14 cellular contexts compared by ENCODE assay signal in genomic region chr19:6580313-6580712, GRCh38. TPM values are rescaled to one million over a fixed set of nuclear protein-coding genes. Genes with fewer than 3 reads are reported as not detected.
DNase-seq lines count a peak whose midpoint lies in the region; ATAC-seq, FAIRE-seq and TF ChIP-seq lines count a peak whose summit lies in the region.
"Had no signal": no experiment of that assay in that cellular context is flagged by ENCODE, and none has a peak within 500 bp of the region (broad histone marks: within the 10 kb centered on the region; RNA-seq: fewer than 3 reads in every experiment).

No MANE protein-coding gene starts in this region.

- no peak for TF ChIP-seq CTCF in K562 (IDR thresholded peaks at IDR 0.05 in 2 of 3, conservative IDR thresholded peaks at IDR 0.05 in 1 of 3; ENCODE audit: insufficient read depth in 2 of 3, low read depth in 1 of 3, low read length in 3 of 3)

- POLR2A ChIA-PET in K562 (lab: Yijun Ruan, JAX): interaction anchor here (0.6 kb wide), 1 partner anchor 42 kb away, joined by 3 read pairs; no protein-coding TSS in a partner anchor

- H3K9me2 ChIP-seq in GM23248 (ENCODE audit: insufficient read depth): no peaks in the 10 kb centered on the region

- no TSS peak for BruUV-seq in K562 (replicated peaks; lab: Mats Ljungman, UMichigan)

- H3K4me3 ChIP-seq in GM23248 (no peak overlapping the region), K562 (no peak overlapping the region)

- DNase-seq in GM23248: peak; percentile 91
- peak; percentile 80 for DNase-seq in NCI-H226
- DNase-seq in K562 (ENCODE audit: extremely low read depth in 1 of 4, low spot score in 3 of 4): peak in 1 of 4 experiments; percentile 68
- DNase-seq in stimulated activated naive B cell treated with anti-CD40 and anti-IgM and Interleukin-4, amounts not matched to agents 10 μg/mL and 1 μg/mL and 100 μg/mL, for 72 hours: no peak
- no peak for DNase-seq in stimulated activated effector memory CD8-positive, alpha-beta T cell treated with anti-CD3 and anti-CD28 coated beads, Interleukin-12 subunit alpha, Interleukin-12 subunit beta, amount 100 ng/mL, for 72 hours (ENCODE audit: low spot score in 2 of 2)
- no peak for DNase-seq in GM12891 (ENCODE audit: insufficient read length, low spot score)
- DNase-seq: activated CD4-positive, alpha-beta T cell treated with anti-CD3 and anti-CD28 coated beads, Interleukin-2, amount 10 ng/mL, durations not matched to agents 24 days and 14 days; cerebellar nuclear complex; DMS79; NCI-H1417; NCI-H82; substantia nigra had no signal

- peaks cover 6% of the 10 kb centered on the region for H3K27me3 ChIP-seq in GM23248 (replicated peaks; ENCODE audit: insufficient read depth)
- no peaks in the 10 kb centered on the region; a peak in 1 of 5 replicates for H3K27me3 ChIP-seq in K562 (ENCODE audit: control insufficient read depth in 2 of 2, insufficient read depth in 2 of 2, low read length in 2 of 2)

- ATAC-seq in K562: no peak
- no peak for ATAC-seq in stimulated activated naive B cell treated with anti-CD40 and anti-IgM and Interleukin-4, amounts not matched to agents 10 μg/mL and 1 μg/mL and 100 μg/mL, for 72 hours (replicated peaks)
- no peak for ATAC-seq in stimulated activated effector memory CD8-positive, alpha-beta T cell treated with anti-CD3 and anti-CD28 coated beads, Interleukin-12 subunit alpha, Interleukin-12 subunit beta, amount 100 ng/mL, for 72 hours
- ATAC-seq in HG03045 (IDR thresholded peaks at IDR 0.05; ENCODE audit: unreplicated experiment): no peak

- H3K4me1 ChIP-seq in GM23248 (ENCODE audit: insufficient read depth): peaks cover 9% of the 10 kb centered on the region
- H3K4me1 ChIP-seq in K562 (replicated peaks in 1 of 2; ENCODE audit: control insufficient read depth in 2 of 2, insufficient read depth in 2 of 2, low read length in 2 of 2): peaks cover 0 to 20% of the 10 kb centered on the region in 2 experiments; a peak in 4 of 5 replicates

- TF ChIP-seq EP300 in K562 (IDR thresholded peaks at IDR 0.05; ENCODE audit: low read length): 0 out of 2 replicates have a peak, but pooled peaks have one; percentile 17

- H3K79me2 ChIP-seq in GM23248 (ENCODE audit: insufficient read depth): no peaks in the 10 kb centered on the region
- H3K79me2 ChIP-seq in K562 (ENCODE audit: control insufficient read depth, insufficient read depth, low read length): no peaks in the 10 kb centered on the region

- no peak overlapping the region for H3K9ac ChIP-seq in GM23248
- H3K9ac ChIP-seq in K562 (ENCODE audit: insufficient read depth in 1 of 2, low read depth in 2 of 2, low read length in 2 of 2): no peak overlapping the region

- H3F3A ChIP-seq in GM23248 (ENCODE audit: insufficient read depth): no peaks in the 10 kb centered on the region

- H3K9me3 Mint-ChIP-seq in stimulated activated naive B cell treated with anti-CD40 and anti-IgM and Interleukin-4, amounts not matched to agents 10 μg/mL and 1 μg/mL and 100 μg/mL, for 72 hours: peaks cover 2 to 5% of the 10 kb centered on the region in 2 donors
- H3K9me3 Mint-ChIP-seq in stimulated activated effector memory CD8-positive, alpha-beta T cell treated with anti-CD3 and anti-CD28 coated beads, Interleukin-12 subunit alpha, Interleukin-12 subunit beta, amount 100 ng/mL, for 72 hours: no peaks in the 10 kb centered on the region
- H3K9me3 Mint-ChIP-seq: activated CD4-positive, alpha-beta T cell treated with anti-CD3 and anti-CD28 coated beads, Interleukin-2, amount 10 ng/mL, durations not matched to agents 24 days and 14 days had no signal

- H3K4me1 Mint-ChIP-seq in stimulated activated naive B cell treated with anti-CD40 and anti-IgM and Interleukin-4, amounts not matched to agents 10 μg/mL and 1 μg/mL and 100 μg/mL, for 72 hours: peaks cover 0 to 24% of the 10 kb centered on the region in 2 donors
- H3K4me1 Mint-ChIP-seq in stimulated activated effector memory CD8-positive, alpha-beta T cell treated with anti-CD3 and anti-CD28 coated beads, Interleukin-12 subunit alpha, Interleukin-12 subunit beta, amount 100 ng/mL, for 72 hours: peaks cover 9% of the 10 kb centered on the region

- H2AFZ ChIP-seq in GM23248 (no peak overlapping the region), K562 (ENCODE audit: low read depth, low read length) (no peak overlapping the region)

- intact Hi-C loops in K562 (cut with micrococcal nuclease): no loop called here

- TF ChIP-seq RAD21 in K562 (CRISPR knock-in tag; conservative IDR thresholded peaks at IDR 0.05 in 1 of 2, IDR thresholded peaks at IDR 0.05 in 1 of 2): no peak

- WGBS in GM23248 (ENCODE audit: low coverage in 1 of 2, low lambda C conversion rate in 2 of 2, missing lambda C conversion rate in 2 of 2), 2 experiments: 22 to 24% methylated on average over 8 of the region's 8 CpGs
- WGBS in K562 (ENCODE audit: insufficient coverage, low coverage, missing lambda C conversion rate): 13% methylated on average over 7 of the region's 8 CpGs

- H3K36me3 Mint-ChIP-seq in stimulated activated naive B cell treated with anti-CD40 and anti-IgM and Interleukin-4, amounts not matched to agents 10 μg/mL and 1 μg/mL and 100 μg/mL, for 72 hours: peaks cover 24 to 48% of the 10 kb centered on the region in 2 donors
- H3K36me3 Mint-ChIP-seq in stimulated activated effector memory CD8-positive, alpha-beta T cell treated with anti-CD3 and anti-CD28 coated beads, Interleukin-12 subunit alpha, Interleukin-12 subunit beta, amount 100 ng/mL, for 72 hours: peaks cover 29% of the 10 kb centered on the region

- TF ChIP-seq POLR2A in K562 (conservative IDR thresholded peaks at IDR 0.05): no peak
- TF ChIP-seq POLR2A in GM12891 (IDR thresholded peaks at IDR 0.05; ENCODE audit: low read depth, low read length): no peak; the same call in 1 of the 2 replicates

- no peaks in the 10 kb centered on the region for H3K9me1 ChIP-seq in K562 (ENCODE audit: control insufficient read depth, insufficient read depth, low read length)

- in situ Hi-C loops in GM23248 (cut with MboI) (no loop called here), K562 (cut with MboI) (no loop called here)

- H3K36me3 ChIP-seq in GM23248 (ENCODE audit: low read depth) (no peaks in the 10 kb centered on the region), K562 (ENCODE audit: control insufficient read depth, insufficient read depth, low read length) (no peaks in the 10 kb centered on the region)

- no peak overlapping the region for H3K4me2 ChIP-seq in GM23248 (ENCODE audit: unreplicated experiment)
- H3K4me2 ChIP-seq in K562 (ENCODE audit: insufficient read depth, low read length): no peak overlapping the region

- no peak overlapping the region for H3K27ac ChIP-seq in GM23248
- H3K27ac ChIP-seq in K562 (ENCODE audit: extremely low read depth, low read depth, low read length): no peak overlapping the region

- H3K27me3 Mint-ChIP-seq in stimulated activated naive B cell treated with anti-CD40 and anti-IgM and Interleukin-4, amounts not matched to agents 10 μg/mL and 1 μg/mL and 100 μg/mL, for 72 hours: no peaks in the 10 kb centered on the region

- CTCF ChIA-PET in K562 (lab: Yijun Ruan, JAX; ENCODE audit: low intra/inter-chr PET ratio): no interaction called here

- H4K20me1 ChIP-seq in GM23248 (ENCODE audit: insufficient read depth): no peaks in the 10 kb centered on the region
- H4K20me1 ChIP-seq in K562 (replicated peaks; ENCODE audit: control insufficient read depth, insufficient read depth, low read length): no peaks in the 10 kb centered on the region

- peak; percentile 65 for FAIRE-seq in K562 (lab: Jason Lieb, UNC)
- no peak for FAIRE-seq in GM12891 (lab: Jason Lieb, UNC)
- FAIRE-seq: GM18507 had no signal

- no peak overlapping the region for H3K4me3 Mint-ChIP-seq in stimulated activated naive B cell treated with anti-CD40 and anti-IgM and Interleukin-4, amounts not matched to agents 10 μg/mL and 1 μg/mL and 100 μg/mL, for 72 hours
- H3K4me3 Mint-ChIP-seq in stimulated activated effector memory CD8-positive, alpha-beta T cell treated with anti-CD3 and anti-CD28 coated beads, Interleukin-12 subunit alpha, Interleukin-12 subunit beta, amount 100 ng/mL, for 72 hours: no peak overlapping the region
- H3K4me3 Mint-ChIP-seq: activated CD4-positive, alpha-beta T cell treated with anti-CD3 and anti-CD28 coated beads, Interleukin-2, amount 10 ng/mL, durations not matched to agents 24 days and 14 days had no signal

- H3K27ac Mint-ChIP-seq in stimulated activated naive B cell treated with anti-CD40 and anti-IgM and Interleukin-4, amounts not matched to agents 10 μg/mL and 1 μg/mL and 100 μg/mL, for 72 hours: peak overlapping the region; percentile 76
- H3K27ac Mint-ChIP-seq in stimulated activated effector memory CD8-positive, alpha-beta T cell treated with anti-CD3 and anti-CD28 coated beads, Interleukin-12 subunit alpha, Interleukin-12 subunit beta, amount 100 ng/mL, for 72 hours: no peak overlapping the region
- H3K27ac Mint-ChIP-seq: activated CD4-positive, alpha-beta T cell treated with anti-CD3 and anti-CD28 coated beads, Interleukin-2, amount 10 ng/mL, durations not matched to agents 24 days and 14 days had no signal

- no peaks in the 10 kb centered on the region for H3K9me3 ChIP-seq in GM23248 (ENCODE audit: low read depth)
- H3K9me3 ChIP-seq in K562 (replicated peaks; ENCODE audit: control insufficient read depth, insufficient read depth, low read depth, low read length): peaks cover 4% of the 10 kb centered on the region; the same call in 1 of the 2 replicates

RNA-seq across cellular contexts. Expression of gene CD70, which starts 10.6 kb away (rescaled TPM):
- not detected in 2 replicates for total RNA-seq in GM23248 (2014; rRNA removed; shearing (Covaris generic))
- polyA plus RNA-seq in GM23248 (2016; fragmentation: Nextera tagmentation; extraction: Ambion mirVana) (0.20 and 0.49 TPM in 2 replicates), K562 (2011; rRNA removed) (0.33 and 1.6 TPM in 2 replicates), K562 (2014; fragmentation: Illumina TruSeq; extraction: Trizol) (0.64 TPM in 1 of 2 replicates, not detected in the other), K562 (2014; fragmentation: Nextera tagmentation; extraction: Ambion mirVana) (under 1 TPM in 1 of 2 experiments, not detected in 1; 0.06 TPM), K562 (2014; rRNA removed) (0.32 and 0.42 TPM in 2 replicates)
- 0.60 and 0.67 TPM in 2 replicates for total RNA-seq in K562 (2011; cell fraction: chromatin; rRNA removed; ENCODE audit: low replicate concordance)
- total RNA-seq in K562 (2011; cell fraction: nucleolus; rRNA removed): 0.50 TPM in 1 of 2 replicates, not detected in the other
- total RNA-seq in K562 (2011; cell fraction: nucleoplasm; rRNA removed): not detected in 2 replicates
- total RNA-seq in K562 (2014; rRNA removed) (not detected in 2 replicates), K562 (2014; rRNA removed; fragmentation: Illumina TruSeq; extraction: Trizol) (not detected in 2 replicates), K562 (2015; rRNA removed; fragmentation: Illumina TruSeq; extraction: Trizol) (0.33 and 0.64 TPM in 2 replicates), K562 (2021) (0.58 and 1.5 TPM in 2 replicates)
- 1.00 and 2.4 TPM in 2 replicates for polyA plus RNA-seq in K562 (2011; cell fraction: cytosol; rRNA removed)
- 1.7 and 2.5 TPM in 2 replicates for polyA plus RNA-seq in K562 (2011; cell fraction: nucleus; rRNA removed)
- polyA plus RNA-seq in K562 (2012): 0.36 and 3.3 TPM in 2 replicates
- polyA minus RNA-seq in K562 (2011; rRNA and poly(A)+ RNA removed): not detected in 2 replicates
- polyA minus RNA-seq in K562 (2011; cell fraction: cytosol; rRNA and poly(A)+ RNA removed): 2.8 TPM in 1 of 2 replicates, not detected in the other
- 0.40 and 1.1 TPM in 2 replicates for polyA minus RNA-seq in K562 (2011; cell fraction: nucleus; rRNA and poly(A)+ RNA removed)
- 243 TPM for polyA plus RNA-seq in GM12891 (2012; ENCODE audit: low read depth, missing spikeins)

RNA-seq across cellular contexts. Expression of gene TNFSF9, which starts 49.5 kb away (rescaled TPM):
- 0.22 and 1.1 TPM in 2 replicates for total RNA-seq in GM23248 (2014; rRNA removed; shearing (Covaris generic))
- polyA plus RNA-seq in GM23248 (2016; fragmentation: Nextera tagmentation; extraction: Ambion mirVana) (0.29 and 0.58 TPM in 2 replicates), K562 (2011; rRNA removed) (15.1 and 19.2 TPM in 2 replicates), K562 (2014; fragmentation: Illumina TruSeq; extraction: Trizol) (4.7 and 6.4 TPM in 2 replicates), K562 (2014; fragmentation: Nextera tagmentation; extraction: Ambion mirVana) (1 to 10 TPM; 1.4 to 2.1 TPM), K562 (2014; rRNA removed) (9.8 and 11.9 TPM in 2 replicates)
- 5.5 and 15.4 TPM in 2 replicates for total RNA-seq in K562 (2011; cell fraction: chromatin; rRNA removed; ENCODE audit: low replicate concordance)
- 19.5 and 27.3 TPM in 2 replicates for total RNA-seq in K562 (2011; cell fraction: nucleolus; rRNA removed)
- total RNA-seq in K562 (2011; cell fraction: nucleoplasm; rRNA removed): 20.7 and 24.7 TPM in 2 replicates
- total RNA-seq in K562 (2014; rRNA removed) (13.8 and 17.7 TPM in 2 replicates), K562 (2014; rRNA removed; fragmentation: Illumina TruSeq; extraction: Trizol) (6.5 TPM in 2 replicates), K562 (2015; rRNA removed; fragmentation: Illumina TruSeq; extraction: Trizol) (6.2 and 7.6 TPM in 2 replicates), K562 (2021) (17.9 and 18.9 TPM in 2 replicates)
- polyA plus RNA-seq in K562 (2011; cell fraction: cytosol; rRNA removed): 20.1 and 36.9 TPM in 2 replicates
- 11.4 and 12.1 TPM in 2 replicates for polyA plus RNA-seq in K562 (2011; cell fraction: nucleus; rRNA removed)
- 14.1 and 19.0 TPM in 2 replicates for polyA plus RNA-seq in K562 (2012)
- 5.3 and 5.5 TPM in 2 replicates for polyA minus RNA-seq in K562 (2011; rRNA and poly(A)+ RNA removed)
- 11.5 and 17.7 TPM in 2 replicates for polyA minus RNA-seq in K562 (2011; cell fraction: cytosol; rRNA and poly(A)+ RNA removed)
- 5.0 and 6.9 TPM in 2 replicates for polyA minus RNA-seq in K562 (2011; cell fraction: nucleus; rRNA and poly(A)+ RNA removed)
- 64.1 TPM for polyA plus RNA-seq in GM12891 (2012; ENCODE audit: low read depth, missing spikeins)

Comparison
In these comparisons a context has a peak if more than half of its experiments do, and no peak if none do; other contexts are left out.
1. DNase-seq: peak in GM23248 (single experiment) and NCI-H226 (single experiment); none in stimulated activated naive B cell treated with anti-CD40 and anti-IgM and Interleukin-4, amounts not matched to agents 10 μg/mL and 1 μg/mL and 100 μg/mL, for 72 hours (single experiment), stimulated activated effector memory CD8-positive, alpha-beta T cell treated with anti-CD3 and anti-CD28 coated beads, Interleukin-12 subunit alpha, Interleukin-12 subunit beta, amount 100 ng/mL, for 72 hours (0 of 2) and GM12891 (single experiment).